ENCODE assay signal across 1 cellular context in genomic region chr1:144551543-144552424, GRCh38.
TF ChIP-seq lines count a peak whose summit lies in the region.

No MANE protein-coding gene starts in this region.

TF ChIP-seq in A549, 52 proteins besides CTCF, POLR2A, EP300 and RAD21 (continued from another document):
- TF ChIP-seq NPAS2 (CRISPR knock-in tag; IDR thresholded peaks at IDR 0.05; ENCODE audit: borderline replicate concordance) (no peak), TP53 (CRISPR knock-in tag; IDR thresholded peaks at IDR 0.05) (peak; percentile 98), KDM1A (IDR thresholded peaks at IDR 0.05; ENCODE audit: low read depth) (no peak), HOXB5 (CRISPR knock-in tag; IDR thresholded peaks at IDR 0.05) (no peak), FOSL2 (IDR thresholded peaks at IDR 0.05) (no peak), FOSL2 (CRISPR knock-in tag; IDR thresholded peaks at IDR 0.05) (peak; percentile 40), RARB (CRISPR knock-in tag; IDR thresholded peaks at IDR 0.05) (peak; percentile 97), ZNF302 (CRISPR knock-in tag; IDR thresholded peaks at IDR 0.05) (no peak), JUN (IDR thresholded peaks at IDR 0.05) (peak; percentile 99 to 100), HDAC2 (IDR thresholded peaks at IDR 0.05) (no peak), SMC3 (IDR thresholded peaks at IDR 0.05) (no peak), HOXA7 (CRISPR knock-in tag; IDR thresholded peaks at IDR 0.05) (peak; percentile 98), ZFP36 (IDR thresholded peaks at IDR 0.05; ENCODE audit: borderline replicate concordance, partially characterized antibody) (peak; percentile 4), GATA3 (IDR thresholded peaks at IDR 0.05; ENCODE audit: borderline replicate concordance) (peak; percentile 56; the same call in 1 of the 2 replicates), MAZ (IDR thresholded peaks at IDR 0.05; ENCODE audit: borderline replicate concordance, low read depth, low read length) (no peak), HEYL (CRISPR knock-in tag; IDR thresholded peaks at IDR 0.05) (no peak), BCL3 (IDR thresholded peaks at IDR 0.05) (peak; percentile 99), HOXB13 (CRISPR knock-in tag; IDR thresholded peaks at IDR 0.05; ENCODE audit: low read depth) (no peak), NFE2L2 (conservative IDR thresholded peaks at IDR 0.05; ENCODE audit: low read length) (no peak), CBX2 (IDR thresholded peaks at IDR 0.05; ENCODE audit: borderline replicate concordance, low read depth) (no peak), SREBF2 (IDR thresholded peaks at IDR 0.05) (no peak), RCOR1 (IDR thresholded peaks at IDR 0.05; ENCODE audit: low read depth, low read length) (no peak), CBX8 (IDR thresholded peaks at IDR 0.05) (no peak), CEBPB (IDR thresholded peaks at IDR 0.05) (no peak; a peak in 2 of 4 replicates), USF2 (IDR thresholded peaks at IDR 0.05) (peak; percentile 53; the same call in 1 of the 2 replicates), MYC (IDR thresholded peaks at IDR 0.05; ENCODE audit: borderline replicate concordance, low read length) (no peak)
- TF ChIP-seq, protein P1, sequence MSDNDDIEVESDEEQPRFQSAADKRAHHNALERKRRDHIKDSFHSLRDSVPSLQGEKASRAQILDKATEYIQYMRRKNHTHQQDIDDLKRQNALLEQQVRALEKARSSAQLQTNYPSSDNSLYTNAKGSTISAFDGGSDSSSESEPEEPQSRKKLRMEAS (IDR thresholded peaks at IDR 0.05) = peak; percentile 76
- TF ChIP-seq, protein P2, sequence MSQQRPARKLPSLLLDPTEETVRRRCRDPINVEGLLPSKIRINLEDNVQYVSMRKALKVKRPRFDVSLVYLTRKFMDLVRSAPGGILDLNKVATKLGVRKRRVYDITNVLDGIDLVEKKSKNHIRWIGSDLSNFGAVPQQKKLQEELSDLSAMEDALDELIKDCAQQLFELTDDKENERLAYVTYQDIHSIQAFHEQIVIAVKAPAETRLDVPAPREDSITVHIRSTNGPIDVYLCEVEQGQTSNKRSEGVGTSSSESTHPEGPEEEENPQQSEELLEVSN (IDR thresholded peaks at IDR 0.05; ENCODE audit: borderline replicate concordance, low read depth) = peak; percentile 42; the same call in 1 of the 2 replicates
- TF ChIP-seq, protein P3, sequence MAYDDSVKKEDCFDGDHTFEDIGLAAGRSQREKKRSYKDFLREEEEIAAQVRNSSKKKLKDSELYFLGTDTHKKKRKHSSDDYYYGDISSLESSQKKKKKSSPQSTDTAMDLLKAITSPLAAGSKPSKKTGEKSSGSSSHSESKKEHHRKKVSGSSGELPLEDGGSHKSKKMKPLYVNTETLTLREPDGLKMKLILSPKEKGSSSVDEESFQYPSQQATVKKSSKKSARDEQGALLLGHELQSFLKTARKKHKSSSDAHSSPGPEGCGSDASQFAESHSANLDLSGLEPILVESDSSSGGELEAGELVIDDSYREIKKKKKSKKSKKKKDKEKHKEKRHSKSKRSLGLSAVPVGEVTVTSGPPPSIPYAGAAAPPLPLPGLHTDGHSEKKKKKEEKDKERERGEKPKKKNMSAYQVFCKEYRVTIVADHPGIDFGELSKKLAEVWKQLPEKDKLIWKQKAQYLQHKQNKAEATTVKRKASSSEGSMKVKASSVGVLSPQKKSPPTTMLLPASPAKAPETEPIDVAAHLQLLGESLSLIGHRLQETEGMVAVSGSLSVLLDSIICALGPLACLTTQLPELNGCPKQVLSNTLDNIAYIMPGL (CRISPR knock-in tag; IDR thresholded peaks at IDR 0.05; ENCODE audit: borderline replicate concordance) = peak; percentile 75; the same call in 1 of the 2 replicates
